1 cellular context compared by ENCODE assay signal in genomic region chr16:73069581-73070262, GRCh38.
TF ChIP-seq lines count a peak whose summit lies in the region.

No MANE protein-coding gene starts in this region.

TF ChIP-seq in H1, 55 proteins besides CTCF, POLR2A, EP300 and RAD21:
- no peak for TF ChIP-seq RNF2 (IDR thresholded peaks at IDR 0.05; ENCODE audit: borderline replicate concordance, low read depth, low read length, missing control alignments, poor library complexity, severe bottlenecking)
- no peak for TF ChIP-seq BCL11A (IDR thresholded peaks at IDR 0.05; ENCODE audit: low read depth in 2 of 2, low read length in 2 of 2)
- 0 out of 2 replicates have a peak, but pooled peaks have one; percentile 15 for TF ChIP-seq SUZ12 (IDR thresholded peaks at IDR 0.05; ENCODE audit: low read length)
- no peak for TF ChIP-seq SIRT6 (IDR thresholded peaks at IDR 0.05; ENCODE audit: low read length)
